ENCODE assay signal across 15 cellular contexts in genomic region chr7:144814326-144814725, GRCh38. TPM values are rescaled to one million over a fixed set of nuclear protein-coding genes. Genes with fewer than 3 reads are reported as not detected.
DNase-seq lines count a peak whose midpoint lies in the region; ATAC-seq and TF ChIP-seq lines count a peak whose summit lies in the region.
"Had no signal": no experiment of that assay in that cellular context is flagged by ENCODE, and none has a peak within 500 bp of the region (broad histone marks: within the 10 kb centered on the region; RNA-seq: fewer than 3 reads in every experiment).

No MANE protein-coding gene starts in this region.

- DNase-seq in activated naive CD4-positive, alpha-beta T cell treated with anti-CD3 and anti-CD28 coated beads for 36 hours, result no peak
- no peak for DNase-seq in CD8-positive, alpha-beta T cell
- DNase-seq in activated T-helper 2 cell treated with anti-CD3 and anti-CD28 coated beads, Interferon-gamma antibody, Interleukin-2, Interleukin-4, amounts not matched to agents 10 μg/mL and 5 μg/mL and 100 μg/mL, durations not matched to agents 14 hours and 24 hours and 36 hours (ENCODE audit: low spot score), result no peak
- DNase-seq in naive thymus-derived CD4-positive, alpha-beta T cell, result no peak
- no peak for DNase-seq in foreskin fibroblast
- no peak for DNase-seq in NCI-H526 (lab: John Stamatoyannopoulos, UW)
- no peak for DNase-seq in NCI-H2171 (lab: John Stamatoyannopoulos, UW)
- DNase-seq: C1 segment of cervical spinal cord, Calu3, DMS 273 treated with DMSO at 0.1 percent for 48 hours, GM23248 had no signal

- H3K4me3 Mint-ChIP-seq in activated naive CD4-positive, alpha-beta T cell treated with anti-CD3 and anti-CD28 coated beads, Interleukin-2, amount 50 U/mL, for 24 hours, result no peak overlapping the region
- H3K4me3 Mint-ChIP-seq in activated naive CD4-positive, alpha-beta T cell treated with anti-CD3 and anti-CD28 coated beads for 36 hours, result no peak overlapping the region
- H3K4me3 Mint-ChIP-seq in CD8-positive, alpha-beta T cell, result no peak overlapping the region
- H3K4me3 Mint-ChIP-seq in activated T-helper 2 cell treated with anti-CD3 and anti-CD28 coated beads, Interferon-gamma antibody, Interleukin-2, Interleukin-4, amounts not matched to agents 10 μg/mL and 5 μg/mL and 100 μg/mL, durations not matched to agents 14 hours and 24 hours and 36 hours (ENCODE audit: low read depth), result no peak overlapping the region
- H3K4me3 Mint-ChIP-seq in naive thymus-derived CD4-positive, alpha-beta T cell, result peak overlapping the region in 2 of 10 donors; percentile 9 to 75
- H3K4me3 Mint-ChIP-seq: B cell had no signal

- POLR2A ChIA-PET in CD8-positive, alpha-beta T cell (lab: Charles Lee), result interaction anchor here (6.4 kb wide), 1 partner anchor 20 kb away, joined by 104 read pairs; the partner anchor contains the start of gene TPK1
- POLR2A ChIA-PET in naive thymus-derived CD4-positive, alpha-beta T cell (lab: Charles Lee), result interaction anchor here (6.5 kb wide), 1 partner anchor 20 kb away, joined by 157 read pairs; the partner anchor contains the start of gene TPK1

- intact Hi-C loops in activated naive CD4-positive, alpha-beta T cell treated with anti-CD3 and anti-CD28 coated beads for 36 hours (cut with micrococcal nuclease), result loop anchor here (10.0 kb wide), 1 partner anchor 1560 kb away; no protein-coding TSS in a partner anchor
- intact Hi-C loops in CD8-positive, alpha-beta T cell (cut with DNase I, micrococcal nuclease), result no loop called here
- intact Hi-C loops in activated T-helper 2 cell treated with anti-CD3 and anti-CD28 coated beads, Interferon-gamma antibody, Interleukin-2, Interleukin-4, amounts not matched to agents 10 μg/mL and 5 μg/mL and 100 μg/mL, durations not matched to agents 14 hours and 24 hours and 36 hours (cut with micrococcal nuclease), result no loop called here
- intact Hi-C loops in naive thymus-derived CD4-positive, alpha-beta T cell (cut with micrococcal nuclease), result loop anchor here in 1 of 2 donors (5.0 kb wide), 1 partner anchor 33 kb away; no protein-coding TSS in a partner anchor

- no peak for ATAC-seq in CD8-positive, alpha-beta T cell
- ATAC-seq in naive thymus-derived CD4-positive, alpha-beta T cell, result no peak
- ATAC-seq: GM12878 had no signal

- H3K4me1 ChIP-seq in CD8-positive, alpha-beta T cell (ENCODE audit: insufficient read depth, low read length), result peaks cover 49% of the 10 kb centered on the region
- H3K4me1 ChIP-seq in naive thymus-derived CD4-positive, alpha-beta T cell (ENCODE audit: control insufficient read depth in 2 of 2, insufficient read depth in 2 of 2, low read length in 2 of 2), result peaks cover 37 to 51% of the 10 kb centered on the region in 2 donors

- no peak overlapping the region for H3K4me3 ChIP-seq in CD8-positive, alpha-beta T cell (ENCODE audit: low read depth, low read length)
- H3K4me3 ChIP-seq in naive thymus-derived CD4-positive, alpha-beta T cell (ENCODE audit: low read length), result no peak overlapping the region
- H3K4me3 ChIP-seq in foreskin fibroblast (ENCODE audit: low read depth in 1 of 2, low read length in 2 of 2), result no peak overlapping the region
- H3K4me3 ChIP-seq: GM12878, GM23248 had no signal

- peaks cover 6% of the 10 kb centered on the region for H3K9me3 Mint-ChIP-seq in activated naive CD4-positive, alpha-beta T cell treated with anti-CD3 and anti-CD28 coated beads, Interleukin-2, amount 50 U/mL, for 24 hours
- no peaks in the 10 kb centered on the region for H3K9me3 Mint-ChIP-seq in activated naive CD4-positive, alpha-beta T cell treated with anti-CD3 and anti-CD28 coated beads for 36 hours
- no peaks in the 10 kb centered on the region for H3K9me3 Mint-ChIP-seq in CD8-positive, alpha-beta T cell
- no peaks in the 10 kb centered on the region for H3K9me3 Mint-ChIP-seq in activated T-helper 2 cell treated with anti-CD3 and anti-CD28 coated beads, Interferon-gamma antibody, Interleukin-2, Interleukin-4, amounts not matched to agents 10 μg/mL and 5 μg/mL and 100 μg/mL, durations not matched to agents 14 hours and 24 hours and 36 hours
- H3K9me3 Mint-ChIP-seq in naive thymus-derived CD4-positive, alpha-beta T cell, result peaks cover 0 to 3% (median 0%) of the 10 kb centered on the region in 11 donors

- CTCF ChIA-PET in activated naive CD4-positive, alpha-beta T cell treated with anti-CD3 and anti-CD28 coated beads for 36 hours (lab: Charles Lee), result no interaction called here
- CTCF ChIA-PET in CD8-positive, alpha-beta T cell (lab: Charles Lee), result no interaction called here
- CTCF ChIA-PET in naive thymus-derived CD4-positive, alpha-beta T cell (lab: Charles Lee), result interaction anchor here (1.0 to 2.9 kb wide), 2 partner anchors 21 to 22 kb away, joined by 3 to 20 read pairs; partner anchors contain the start of gene TPK1

- H3K27ac Mint-ChIP-seq in activated naive CD4-positive, alpha-beta T cell treated with anti-CD3 and anti-CD28 coated beads, Interleukin-2, amount 50 U/mL, for 24 hours, result peak overlapping the region; percentile 75
- H3K27ac Mint-ChIP-seq in activated naive CD4-positive, alpha-beta T cell treated with anti-CD3 and anti-CD28 coated beads for 36 hours, result no peak overlapping the region
- H3K27ac Mint-ChIP-seq in CD8-positive, alpha-beta T cell, result peak overlapping the region; percentile 7
- peak overlapping the region; percentile 19 for H3K27ac Mint-ChIP-seq in activated T-helper 2 cell treated with anti-CD3 and anti-CD28 coated beads, Interferon-gamma antibody, Interleukin-2, Interleukin-4, amounts not matched to agents 10 μg/mL and 5 μg/mL and 100 μg/mL, durations not matched to agents 14 hours and 24 hours and 36 hours
- H3K27ac Mint-ChIP-seq in naive thymus-derived CD4-positive, alpha-beta T cell, result peak overlapping the region in 7 of 9 donors; percentile 6 to 91 (median 63)
- H3K27ac Mint-ChIP-seq: B cell had no signal

- H3K36me3 Mint-ChIP-seq in activated naive CD4-positive, alpha-beta T cell treated with anti-CD3 and anti-CD28 coated beads, Interleukin-2, amount 50 U/mL, for 24 hours, result peaks cover 10% of the 10 kb centered on the region
- H3K36me3 Mint-ChIP-seq in activated naive CD4-positive, alpha-beta T cell treated with anti-CD3 and anti-CD28 coated beads for 36 hours (ENCODE audit: low read depth), result peaks cover 6% of the 10 kb centered on the region
- H3K36me3 Mint-ChIP-seq in CD8-positive, alpha-beta T cell, result peaks cover 8% of the 10 kb centered on the region
- peaks cover 4% of the 10 kb centered on the region for H3K36me3 Mint-ChIP-seq in activated T-helper 2 cell treated with anti-CD3 and anti-CD28 coated beads, Interferon-gamma antibody, Interleukin-2, Interleukin-4, amounts not matched to agents 10 μg/mL and 5 μg/mL and 100 μg/mL, durations not matched to agents 14 hours and 24 hours and 36 hours (ENCODE audit: low read depth)
- H3K36me3 Mint-ChIP-seq in naive thymus-derived CD4-positive, alpha-beta T cell, result peaks cover 0 to 14% (median 8%) of the 10 kb centered on the region in 5 donors

- H3K27me3 Mint-ChIP-seq in activated naive CD4-positive, alpha-beta T cell treated with anti-CD3 and anti-CD28 coated beads, Interleukin-2, amount 50 U/mL, for 24 hours, result no peaks in the 10 kb centered on the region
- H3K27me3 Mint-ChIP-seq in activated naive CD4-positive, alpha-beta T cell treated with anti-CD3 and anti-CD28 coated beads for 36 hours (ENCODE audit: low read depth), result no peaks in the 10 kb centered on the region
- H3K27me3 Mint-ChIP-seq in CD8-positive, alpha-beta T cell (ENCODE audit: low read depth), result no peaks in the 10 kb centered on the region
- H3K27me3 Mint-ChIP-seq in activated T-helper 2 cell treated with anti-CD3 and anti-CD28 coated beads, Interferon-gamma antibody, Interleukin-2, Interleukin-4, amounts not matched to agents 10 μg/mL and 5 μg/mL and 100 μg/mL, durations not matched to agents 14 hours and 24 hours and 36 hours (ENCODE audit: low read depth), result no peaks in the 10 kb centered on the region
- no peaks in the 10 kb centered on the region for H3K27me3 Mint-ChIP-seq in naive thymus-derived CD4-positive, alpha-beta T cell
- H3K27me3 Mint-ChIP-seq: B cell had no signal

- no peaks in the 10 kb centered on the region for H3K27me3 ChIP-seq in CD8-positive, alpha-beta T cell (ENCODE audit: insufficient read depth, low read length)
- no peaks in the 10 kb centered on the region for H3K27me3 ChIP-seq in naive thymus-derived CD4-positive, alpha-beta T cell (ENCODE audit: control insufficient read depth in 2 of 2, insufficient read depth in 2 of 2, low read length in 2 of 2)

- peaks cover 82% of the 10 kb centered on the region for H3K4me1 Mint-ChIP-seq in activated naive CD4-positive, alpha-beta T cell treated with anti-CD3 and anti-CD28 coated beads, Interleukin-2, amount 50 U/mL, for 24 hours
- H3K4me1 Mint-ChIP-seq in activated naive CD4-positive, alpha-beta T cell treated with anti-CD3 and anti-CD28 coated beads for 36 hours (ENCODE audit: low read depth), result peaks cover 62% of the 10 kb centered on the region
- H3K4me1 Mint-ChIP-seq in CD8-positive, alpha-beta T cell (ENCODE audit: low read depth), result peaks cover 71% of the 10 kb centered on the region
- peaks cover 45% of the 10 kb centered on the region for H3K4me1 Mint-ChIP-seq in activated T-helper 2 cell treated with anti-CD3 and anti-CD28 coated beads, Interferon-gamma antibody, Interleukin-2, Interleukin-4, amounts not matched to agents 10 μg/mL and 5 μg/mL and 100 μg/mL, durations not matched to agents 14 hours and 24 hours and 36 hours (ENCODE audit: low read depth)
- H3K4me1 Mint-ChIP-seq in naive thymus-derived CD4-positive, alpha-beta T cell, result peaks cover 38 to 92% (median 83%) of the 10 kb centered on the region in 7 donors

- no peaks in the 10 kb centered on the region for H3K9me3 ChIP-seq in CD8-positive, alpha-beta T cell (ENCODE audit: low read length)
- H3K9me3 ChIP-seq in naive thymus-derived CD4-positive, alpha-beta T cell (ENCODE audit: control insufficient read depth in 2 of 3, low read length in 3 of 3), result no peaks in the 10 kb centered on the region

- no peaks in the 10 kb centered on the region for H3K36me3 ChIP-seq in CD8-positive, alpha-beta T cell (ENCODE audit: insufficient read depth, low read length)
- no peaks in the 10 kb centered on the region for H3K36me3 ChIP-seq in naive thymus-derived CD4-positive, alpha-beta T cell (ENCODE audit: control insufficient read depth in 2 of 3, insufficient read depth in 3 of 3, low read length in 3 of 3)

- H3K27ac ChIP-seq in CD8-positive, alpha-beta T cell (ENCODE audit: low read depth, low read length), result no peak overlapping the region
- H3K27ac ChIP-seq in naive thymus-derived CD4-positive, alpha-beta T cell (ENCODE audit: low read depth, low read length), result no peak overlapping the region
- H3K27ac ChIP-seq: GM23248, HL-60 had no signal

- TF ChIP-seq CTCF in CD8-positive, alpha-beta T cell (IDR thresholded peaks at IDR 0.05), result no peak
- no peak for TF ChIP-seq CTCF in foreskin fibroblast (IDR thresholded peaks at IDR 0.05; ENCODE audit: low read depth, low read length)

RNA-seq across cellular contexts. Expression of gene TPK1, which starts 21.5 kb away (rescaled TPM):
- 10 to 100 TPM; 26.4 to 28.6 TPM for total RNA-seq in activated naive CD4-positive, alpha-beta T cell treated with anti-CD3 and anti-CD28 coated beads for 36 hours
- 10 to 100 TPM; 14.7 to 15.1 TPM for total RNA-seq in CD8-positive, alpha-beta T cell
- 12.4 and 17.5 TPM in 2 replicates for total RNA-seq in activated T-helper 2 cell treated with anti-CD3 and anti-CD28 coated beads, Interferon-gamma antibody, Interleukin-2, Interleukin-4, amounts not matched to agents 10 μg/mL and 5 μg/mL and 100 μg/mL, durations not matched to agents 14 hours and 24 hours and 36 hours
- 10 to 100 TPM; 18.2 to 32.9 (median 26.3) TPM for total RNA-seq in naive thymus-derived CD4-positive, alpha-beta T cell
- polyA plus RNA-seq in naive thymus-derived CD4-positive, alpha-beta T cell, result 10 to 100 TPM; 19.8 to 30.1 TPM
